ENCODE assay signal across 8 cellular contexts in the genomic region with DNA sequence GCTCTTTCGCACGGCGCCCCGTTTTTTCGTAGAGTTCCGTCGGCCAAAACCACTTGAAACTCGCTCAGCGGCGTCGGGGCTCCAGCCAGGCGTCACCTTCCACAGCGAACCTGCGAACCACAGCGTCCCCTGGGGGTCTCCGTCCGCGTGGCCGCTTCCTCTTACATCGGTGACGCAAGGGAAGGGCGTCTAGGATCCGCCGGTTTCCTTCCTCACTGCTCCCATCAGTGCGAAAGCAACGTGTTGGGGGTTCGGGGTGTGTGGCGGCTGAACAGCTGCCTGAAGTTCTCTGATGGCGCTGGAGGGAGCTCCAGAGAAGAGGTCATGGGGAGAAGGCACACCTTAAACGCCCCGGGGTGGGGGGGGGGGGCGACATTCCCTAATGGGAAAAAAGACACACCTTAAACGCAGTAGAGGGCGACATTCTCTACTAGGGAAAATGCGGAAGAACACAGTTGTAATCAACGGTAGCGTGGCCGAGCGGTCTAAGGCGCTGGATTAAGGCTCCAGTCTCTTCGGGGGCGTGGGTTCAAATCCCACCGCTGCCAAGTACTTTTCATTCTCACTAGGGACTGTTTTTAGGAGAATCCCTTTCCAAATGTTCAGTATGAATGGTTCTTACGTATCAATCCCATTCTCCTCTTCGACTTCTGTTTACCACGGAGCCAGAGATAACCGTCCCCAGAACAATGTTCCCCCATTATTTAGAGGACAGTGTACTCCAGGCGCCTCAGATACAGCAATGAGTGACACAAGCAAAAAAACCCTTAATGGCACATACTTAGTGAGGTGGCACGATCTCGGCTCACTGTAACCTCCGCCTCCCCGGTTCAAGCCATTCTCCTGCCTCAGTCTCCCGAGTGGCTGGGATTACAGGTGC. TPM values are rescaled to one million over a fixed set of nuclear protein-coding genes. Genes with fewer than 3 reads are reported as not detected.
A peak's percentile ranks its signal among the peaks of the same experiment; 100 is the strongest.
DNase-seq lines count a peak whose midpoint lies in the region; ATAC-seq and TF ChIP-seq lines count a peak whose summit lies in the region.

No MANE protein-coding gene starts in this region.

- H3K4me1 Mint-ChIP-seq in T-helper 2 cell treated with Interferon-gamma antibody and Interleukin-4, amounts not matched to agents 5 μg/mL and 100 μg/mL, for 36 hours (ENCODE audit: low read depth), result peaks cover 15% of the 10 kb centered on the region

- no peak for ATAC-seq in HG02870 (IDR thresholded peaks at IDR 0.05; ENCODE audit: unreplicated experiment)

- H3K36me3 ChIP-seq in ascending aorta, result no peaks in the 10 kb centered on the region

- H3K9me3 Mint-ChIP-seq in T-helper 2 cell treated with Interferon-gamma antibody and Interleukin-4, amounts not matched to agents 5 μg/mL and 100 μg/mL, for 36 hours, result no peaks in the 10 kb centered on the region

- H3K27ac Mint-ChIP-seq in T-helper 2 cell treated with Interferon-gamma antibody and Interleukin-4, amounts not matched to agents 5 μg/mL and 100 μg/mL, for 36 hours, result peak overlapping the region; percentile 2

- DNase-seq in GM13976 (ENCODE audit: low spot score) (peak; percentile 68), ascending aorta (ENCODE audit: low spot score in 2 of 2) (peak in 1 of 2 donors; percentile 71), AML-193 (lab: John Stamatoyannopoulos, UW) (no peak), ureter (ENCODE audit: low spot score) (no peak)
- peak; percentile 58 for DNase-seq in T-helper 2 cell treated with Interferon-gamma antibody and Interleukin-4, amounts not matched to agents 5 μg/mL and 100 μg/mL, for 36 hours (ENCODE audit: low spot score)
- DNase-seq in stimulated activated CD4-positive, alpha-beta T cell treated with anti-CD3 and anti-CD28 coated beads, Interleukin-1b, Interleukin-23, amount 100 ng/mL, for 1 hour (ENCODE audit: low read depth in 2 of 2), result peak; percentile 26 to 60

- peak overlapping the region; percentile 88 for H3K4me3 Mint-ChIP-seq in T-helper 2 cell treated with Interferon-gamma antibody and Interleukin-4, amounts not matched to agents 5 μg/mL and 100 μg/mL, for 36 hours

- no peaks in the 10 kb centered on the region for H3K36me3 Mint-ChIP-seq in T-helper 2 cell treated with Interferon-gamma antibody and Interleukin-4, amounts not matched to agents 5 μg/mL and 100 μg/mL, for 36 hours (ENCODE audit: low read depth)

- in situ Hi-C loops in GM13976 (cut with MboI; ENCODE audit: low sequenced_read_pairs, unreplicated experiment), result no loop called here

- no peaks in the 10 kb centered on the region for H3K27me3 ChIP-seq in ascending aorta

- intact Hi-C loops in ascending aorta (cut with DNase I), result loop anchor here (10.0 kb wide), 1 partner anchor 1854 kb away; a partner anchor contains a TSS

- H3K9me3 ChIP-seq in ascending aorta (no peaks in the 10 kb centered on the region), iPS-18c (ENCODE audit: control insufficient read depth, insufficient read depth, low read length) (no peaks in the 10 kb centered on the region)

- peak overlapping the region in 1 of 2 donors; percentile 18 for H3K4me3 ChIP-seq in ascending aorta
- H3K4me3 ChIP-seq in iPS-18c (ENCODE audit: insufficient read depth, low read depth, low read length), result peak overlapping the region; percentile 53

- H3K27me3 Mint-ChIP-seq in T-helper 2 cell treated with Interferon-gamma antibody and Interleukin-4, amounts not matched to agents 5 μg/mL and 100 μg/mL, for 36 hours (ENCODE audit: low read depth), result peaks cover 41% of the 10 kb centered on the region

- H3K27ac ChIP-seq in ascending aorta, result no peak overlapping the region

- peak; percentile 39 for TF ChIP-seq CTCF in GM13976 (IDR thresholded peaks at IDR 0.05; ENCODE audit: borderline replicate concordance, control extremely low read depth, extremely low read depth, insufficient read depth, missing control alignments)
- TF ChIP-seq CTCF in ascending aorta (IDR thresholded peaks at IDR 0.05), result peak in 2 of 3 experiments; percentile 9 to 20

- no peaks in the 10 kb centered on the region for H3K4me1 ChIP-seq in ascending aorta

RNA-seq across cellular contexts. Expression of gene ZNF311, which starts 16.3 kb away (rescaled TPM):
- total RNA-seq in ascending aorta (not detected), ureter (3.2 TPM)

RNA-seq across cellular contexts. Expression of gene OR2W1, which starts 56.2 kb away (rescaled TPM):
- total RNA-seq in ascending aorta (not detected), ureter (not detected)

Comparison
In these comparisons a context has a peak if more than half of its experiments do, and no peak if none do; other contexts are left out.
1. DNase-seq: peak in GM13976 (single experiment), T-helper 2 cell treated with Interferon-gamma antibody and Interleukin-4, amounts not matched to agents 5 μg/mL and 100 μg/mL, for 36 hours (single experiment) and stimulated activated CD4-positive, alpha-beta T cell treated with anti-CD3 and anti-CD28 coated beads, Interleukin-1b, Interleukin-23, amount 100 ng/mL, for 1 hour (2 of 2); none in AML-193 (0 of 2) and ureter (single experiment).